Comparison of ENCODE assay signal across 8 cellular contexts in genomic region chr6:106103728-106104109, GRCh38. TPM values are rescaled to one million over a fixed set of nuclear protein-coding genes. Genes with fewer than 3 reads are reported as not detected.
A peak's percentile ranks its signal among the peaks of the same experiment; 100 is the strongest.
DNase-seq lines count a peak whose midpoint lies in the region; ATAC-seq and TF ChIP-seq lines count a peak whose summit lies in the region.
"Had no signal": no experiment of that assay in that cellular context is flagged by ENCODE, and none has a peak within 500 bp of the region (broad histone marks: within the 10 kb centered on the region; RNA-seq: fewer than 3 reads in every experiment).

No MANE protein-coding gene starts in this region.

- H3K4me3 Mint-ChIP-seq in activated T-cell treated with anti-CD3 and anti-CD28 coated beads, Interleukin-2, amount 50 U/mL, for 24 hours = peak overlapping the region; percentile 88
- H3K4me3 Mint-ChIP-seq in osteocyte (ENCODE audit: unreplicated experiment) = no peak overlapping the region

- H3K36me3 Mint-ChIP-seq in activated T-cell treated with anti-CD3 and anti-CD28 coated beads, Interleukin-2, amount 50 U/mL, for 24 hours (ENCODE audit: low read depth) = peaks cover 96% of the 10 kb centered on the region
- H3K36me3 Mint-ChIP-seq in osteocyte (ENCODE audit: unreplicated experiment) = no peaks in the 10 kb centered on the region

- H3K4me1 ChIP-seq in mucosa of descending colon (ENCODE audit: low read depth) = peaks cover 11% of the 10 kb centered on the region

- H3K9me3 ChIP-seq in mucosa of descending colon = no peaks in the 10 kb centered on the region

- peaks cover 87% of the 10 kb centered on the region for H3K4me1 Mint-ChIP-seq in activated T-cell treated with anti-CD3 and anti-CD28 coated beads, Interleukin-2, amount 50 U/mL, for 24 hours (ENCODE audit: low read depth)
- peaks cover 4% of the 10 kb centered on the region for H3K4me1 Mint-ChIP-seq in osteocyte (ENCODE audit: unreplicated experiment)

- intact Hi-C loops in mucosa of descending colon (cut with DNase I, micrococcal nuclease) = no loop called here

- H3K9me3 Mint-ChIP-seq in activated T-cell treated with anti-CD3 and anti-CD28 coated beads, Interleukin-2, amount 50 U/mL, for 24 hours = peaks cover 2% of the 10 kb centered on the region
- H3K9me3 Mint-ChIP-seq in osteocyte (ENCODE audit: unreplicated experiment) = no peaks in the 10 kb centered on the region

- H3K4me3 ChIP-seq in mucosa of descending colon = no peak overlapping the region
- H3K4me3 ChIP-seq: SK-N-MC had no signal

- H3K27ac Mint-ChIP-seq in activated T-cell treated with anti-CD3 and anti-CD28 coated beads, Interleukin-2, amount 50 U/mL, for 24 hours = peak overlapping the region; percentile 96
- H3K27ac Mint-ChIP-seq in osteocyte (ENCODE audit: unreplicated experiment) = no peak overlapping the region

- H3K36me3 ChIP-seq in mucosa of descending colon (ENCODE audit: low read depth) = no peaks in the 10 kb centered on the region

- peak; percentile 61 for ATAC-seq in GM19438 (IDR thresholded peaks at IDR 0.05; ENCODE audit: low read depth, unreplicated experiment)
- ATAC-seq in HG03196 (IDR thresholded peaks at IDR 0.05; ENCODE audit: unreplicated experiment) = peak; percentile 46
- ATAC-seq in mucosa of descending colon = peak; percentile 68

- peaks cover 8% of the 10 kb centered on the region for H3K27me3 Mint-ChIP-seq in activated T-cell treated with anti-CD3 and anti-CD28 coated beads, Interleukin-2, amount 50 U/mL, for 24 hours
- no peaks in the 10 kb centered on the region for H3K27me3 Mint-ChIP-seq in osteocyte (ENCODE audit: unreplicated experiment)

- DNase-seq in activated T-cell treated with anti-CD3 and anti-CD28 coated beads, Interleukin-2, amount 50 U/mL, for 24 hours = no peak
- DNase-seq in mucosa of descending colon (no peak), mesenteric fat pad (ENCODE audit: low spot score) (no peak), osteocyte (ENCODE audit: extremely low spot score, unreplicated experiment) (no peak), NCI-H82 treated with DMSO at 0.1 percent for 48 hours (lab: John Stamatoyannopoulos, UW; ENCODE audit: unreplicated experiment) (no peak)

- no peak for TF ChIP-seq CTCF in mucosa of descending colon (IDR thresholded peaks at IDR 0.05)
- TF ChIP-seq CTCF in osteocyte (IDR thresholded peaks at IDR 0.05) = no peak

RNA-seq across cellular contexts. Expression of gene PRDM1, which starts 17.6 kb away (rescaled TPM):
- total RNA-seq in mucosa of descending colon (10 to 100 TPM; 10.5 to 30.7 (median 23.4) TPM), mesenteric fat pad (10.6 TPM), osteocyte (0.29 TPM in 1 of 2 replicates, not detected in the other)
